Comparison of ENCODE assay signal across 24 cellular contexts in the genomic region with DNA sequence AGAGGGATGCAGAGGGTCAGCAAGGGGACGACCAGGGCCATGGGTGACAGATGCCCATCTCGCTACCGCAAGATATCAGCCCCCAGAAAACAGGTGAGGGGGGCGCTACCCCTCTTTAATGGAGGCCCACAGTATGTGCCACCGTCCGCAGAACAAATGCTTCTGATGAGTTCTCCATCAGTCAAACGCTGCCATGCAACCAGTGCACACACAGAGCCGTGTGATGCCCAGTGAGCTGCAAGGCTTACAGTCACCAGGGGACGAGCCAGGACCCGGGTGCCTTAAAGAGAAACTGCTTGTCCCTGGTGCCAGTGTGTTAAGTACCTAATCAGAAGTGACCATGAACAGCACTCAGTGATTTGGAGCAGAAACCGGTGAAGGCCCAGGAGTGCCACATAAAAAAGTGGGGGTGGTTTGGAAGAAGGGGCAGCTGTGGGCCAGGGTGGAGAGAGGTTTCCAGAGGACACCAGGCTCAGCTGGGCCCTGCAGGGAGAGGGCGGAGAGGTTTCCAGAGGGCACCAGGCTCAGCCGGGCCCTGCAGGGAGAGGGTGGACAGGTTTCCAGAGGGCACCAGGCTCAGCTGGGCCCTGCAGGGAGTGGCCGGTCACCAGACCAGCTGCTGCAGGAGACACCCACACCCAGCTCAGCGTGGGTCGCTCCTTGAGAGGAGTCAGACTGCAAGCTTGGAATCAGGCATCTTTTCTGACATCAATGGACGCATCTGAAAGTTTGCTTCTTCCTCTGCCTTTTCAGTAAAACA. TPM values are rescaled to one million over a fixed set of nuclear protein-coding genes. Genes with fewer than 3 reads are reported as not detected.
A peak's percentile ranks its signal among the peaks of the same experiment; 100 is the strongest.
DNase-seq lines count a peak whose midpoint lies in the region; ATAC-seq and TF ChIP-seq lines count a peak whose summit lies in the region.
"Had no signal": no experiment of that assay in that cellular context is flagged by ENCODE, and none has a peak within 500 bp of the region (broad histone marks: within the 10 kb centered on the region; RNA-seq: fewer than 3 reads in every experiment).

No MANE protein-coding gene starts in this region.

- no CpG with 5 or more reads among the region's 17 CpGs for WGBS in neuronal stem cell (ENCODE audit: extremely low coverage in 2 of 2, insufficient read length in 2 of 2, insufficient replicate concordance in 1 of 2), 2 donors
- 85 to 91% (median 88%) methylated on average over 14 to 17 of the region's 17 CpGs for WGBS in spleen, 5 donors

- TF ChIP-seq POLR2A in spleen (IDR thresholded peaks at IDR 0.05) = no peak

- no peaks in the 10 kb centered on the region for H3K4me1 ChIP-seq in lower lobe of right lung
- H3K4me1 ChIP-seq in neuronal stem cell (ENCODE audit: control insufficient read depth in 2 of 2, insufficient read depth in 1 of 2, low read depth in 1 of 2, low read length in 2 of 2) = no peaks in the 10 kb centered on the region
- H3K4me1 ChIP-seq in spleen = no peaks in the 10 kb centered on the region
- H3K4me1 ChIP-seq: A549, BE2C had no signal

- H2AK5ac ChIP-seq in neuronal stem cell (ENCODE audit: low read depth, low read length) = no peak overlapping the region

- no peak for TF ChIP-seq CTCF in lower lobe of right lung (IDR thresholded peaks at IDR 0.05)
- no peak for TF ChIP-seq CTCF in spleen (IDR thresholded peaks at IDR 0.05 in 8 of 11, conservative IDR thresholded peaks at IDR 0.05 in 3 of 11)

- H2BK12ac ChIP-seq in neuronal stem cell (ENCODE audit: low read length) = no peak overlapping the region

- H2BK15ac ChIP-seq in neuronal stem cell (ENCODE audit: low read length) = no peak overlapping the region

- no peak overlapping the region for H3K4me2 ChIP-seq in neuronal stem cell (ENCODE audit: insufficient read depth, low read length, poor library complexity, severe bottlenecking)
- H3K4me2 ChIP-seq: A549; BLaER1 treated with 17β-estradiol and CSF1 and Interleukin-3, amounts not matched to agents 10 nM and 100 nM had no signal

- no peak overlapping the region for H3K27ac ChIP-seq in lower lobe of right lung
- H3K27ac ChIP-seq in neuronal stem cell (replicated peaks; ENCODE audit: low read length) = no peak overlapping the region
- no peak overlapping the region for H3K27ac ChIP-seq in spleen
- H3K27ac ChIP-seq: A549; BLaER1 treated with 17β-estradiol and CSF1 and Interleukin-3, amounts not matched to agents 10 nM and 100 nM; GM23248 had no signal

- no peak overlapping the region for H3K18ac ChIP-seq in neuronal stem cell (ENCODE audit: low read length)

- H3K9me3 ChIP-seq in lower lobe of right lung (no peaks in the 10 kb centered on the region), neuronal stem cell (replicated peaks in 1 of 2; ENCODE audit: control insufficient read depth in 2 of 2, insufficient read depth in 1 of 2, low read depth in 1 of 2, low read length in 2 of 2) (no peaks in the 10 kb centered on the region), spleen (no peaks in the 10 kb centered on the region)
- H3K9me3 ChIP-seq: A549, BE2C had no signal

- no peak overlapping the region for H4K91ac ChIP-seq in neuronal stem cell (ENCODE audit: low read depth, low read length, poor library complexity)

- H3K4me3 ChIP-seq in lower lobe of right lung (no peak overlapping the region), neuronal stem cell (ENCODE audit: low read length in 2 of 2) (no peak overlapping the region), spleen (no peak overlapping the region)
- H3K4me3 ChIP-seq: A549; BLaER1 treated with 17β-estradiol and CSF1 and Interleukin-3, amounts not matched to agents 10 nM and 100 nM; GM23248 had no signal

- ATAC-seq in lower lobe of right lung = no peak
- ATAC-seq: A549 had no signal

- no peak overlapping the region for H2BK5ac ChIP-seq in neuronal stem cell (ENCODE audit: low read length)

- no peak overlapping the region for H4K8ac ChIP-seq in neuronal stem cell (ENCODE audit: low read depth, low read length)

- H2BK120ac ChIP-seq in neuronal stem cell (ENCODE audit: low read depth, low read length) = no peak overlapping the region

- H3K23ac ChIP-seq in neuronal stem cell (ENCODE audit: low read depth, low read length, poor library complexity) = no peak overlapping the region

- no peak overlapping the region for H2AFZ ChIP-seq in neuronal stem cell (ENCODE audit: low read length)
- H2AFZ ChIP-seq: GM23248 had no signal

- no peak overlapping the region for H3K9ac ChIP-seq in neuronal stem cell (ENCODE audit: low read depth, low read length, poor library complexity)
- H3K9ac ChIP-seq: BLaER1 treated with 17β-estradiol and CSF1 and Interleukin-3, amounts not matched to agents 10 nM and 100 nM; GM23248 had no signal

- no peaks in the 10 kb centered on the region for H3K27me3 ChIP-seq in lower lobe of right lung (ENCODE audit: low read depth)
- peaks cover 0 to 2% (median 0%) of the 10 kb centered on the region in 3 experiments for H3K27me3 ChIP-seq in neuronal stem cell (ENCODE audit: control insufficient read depth in 3 of 3, insufficient read depth in 3 of 3, low read depth in 1 of 3, low read length in 3 of 3)
- no peaks in the 10 kb centered on the region for H3K27me3 ChIP-seq in spleen (replicated peaks in 1 of 7)
- H3K27me3 ChIP-seq: BE2C; BLaER1 treated with 17β-estradiol and CSF1 and Interleukin-3, amounts not matched to agents 10 nM and 100 nM had no signal

- peak; percentile 32 for DNase-seq in lower lobe of right lung
- DNase-seq in neuronal stem cell (ENCODE audit: low spot score) = no peak
- DNase-seq in spleen = peak; percentile 66
- DNase-seq in NCI-H69 (lab: John Stamatoyannopoulos, UW) = no peak
- no peak for DNase-seq in DMS114 treated with DMSO at 0.1 percent for 48 hours (lab: John Stamatoyannopoulos, UW; ENCODE audit: unreplicated experiment)
- DNase-seq in hypothalamus (lab: John Stamatoyannopoulos, UW) = no peak
- DNase-seq: 8988T; ACHN; AML-193; BE2C; CD4-positive, alpha-beta T cell; CD8-positive, alpha-beta memory T cell; DMS 273 treated with DMSO at 0.1 percent for 48 hours; DMS53; DMS79 treated with DMSO at 0.1 percent for 48 hours; GF-D8; GM23248; H7; HCEC 1CT had no signal

- H3K36me3 ChIP-seq in lower lobe of right lung (no peaks in the 10 kb centered on the region), neuronal stem cell (replicated peaks in 1 of 2; ENCODE audit: control insufficient read depth in 2 of 2, insufficient read depth in 2 of 2, low read length in 2 of 2) (no peaks in the 10 kb centered on the region), spleen (no peaks in the 10 kb centered on the region)
- H3K36me3 ChIP-seq: BE2C had no signal

- intact Hi-C loops in lower lobe of right lung (cut with DNase I) = no loop called here
- intact Hi-C loops in spleen (cut with DNase I; ENCODE audit: low total_unique reads) = no loop called here

- peak overlapping the region; percentile 3 for H3K14ac ChIP-seq in neuronal stem cell (ENCODE audit: low read length)

- H3K79me1 ChIP-seq in neuronal stem cell (ENCODE audit: low read depth, low read length) = no peaks in the 10 kb centered on the region

- no peak overlapping the region for H3K4ac ChIP-seq in neuronal stem cell (ENCODE audit: low read length)

RNA-seq across cellular contexts. Expression of gene TCERG1L, which starts 50.9 kb away (rescaled TPM):
- not detected for total RNA-seq in lower lobe of right lung
- polyA plus RNA-seq in neuronal stem cell (2013, experiment 1 of 2) = 1.6 TPM
- 1.3 TPM for polyA plus RNA-seq in neuronal stem cell (2013, experiment 2 of 2)
- 1 to 10 TPM in 1 of 7 donors, under 1 TPM in 4, not detected in 2; 0.17 to 1.2 (median 0.38) TPM for total RNA-seq in spleen
- polyA plus RNA-seq in spleen = under 1 TPM in 2 of 3 donors, not detected in 1; 0.03 to 0.11 TPM
- total RNA-seq: Daoy, G401, GM23248 had no signal
- polyA plus RNA-seq: A549, CD14-positive monocyte, GM23248 had no signal

Comparison
In these comparisons a context has a peak if more than half of its experiments do, and no peak if none do; other contexts are left out.
1. DNase-seq: peak in lower lobe of right lung (single experiment) and spleen (single experiment); none in neuronal stem cell (single experiment), NCI-H69 (single experiment), DMS114 treated with DMSO at 0.1 percent for 48 hours (single experiment) and hypothalamus (0 of 51).